ENCODE assay signal across 34 cellular contexts in the genomic region with DNA sequence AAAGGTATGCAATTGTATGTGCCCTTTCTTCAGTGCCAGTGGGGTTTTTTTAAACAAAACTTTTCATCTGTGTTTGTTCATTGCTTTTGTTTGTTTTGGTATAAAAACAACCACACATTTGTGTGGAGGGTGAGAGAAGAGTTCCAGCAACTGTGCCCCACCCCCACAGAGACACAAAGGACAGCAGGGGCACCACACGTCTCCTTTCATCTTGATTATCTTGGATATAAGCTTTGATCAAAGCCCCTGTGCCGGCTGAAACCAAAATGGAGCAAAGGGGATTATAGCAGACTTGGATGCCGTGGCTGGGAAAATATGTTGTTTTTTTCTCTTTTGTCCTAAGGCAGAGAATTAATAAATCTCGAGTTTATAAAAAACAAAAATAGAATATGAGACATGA.
"Had no signal": no experiment of that assay in that cellular context is flagged by ENCODE, and none has a peak within 500 bp of the region (broad histone marks: within the 10 kb centered on the region; RNA-seq: fewer than 3 reads in every experiment).

No MANE protein-coding gene starts in this region.

- H3K4me3 Mint-ChIP-seq: activated CD4-positive, alpha-beta memory T cell treated with anti-CD3 and anti-CD28 coated beads for 36 hours; activated CD4-positive, alpha-beta T cell treated with anti-CD3 and anti-CD28 coated beads, Interleukin-2, amount 10 ng/mL, durations not matched to agents 24 days and 14 days; activated naive CD4-positive, alpha-beta T cell treated with anti-CD3 and anti-CD28 coated beads for 36 hours; activated naive CD8-positive, alpha-beta T cell treated with anti-CD3 and anti-CD28 coated beads, Interleukin-2, amount 10 ng/mL, durations not matched to agents 7 days and 5 days; activated T-helper 1 cell treated with anti-CD3 and anti-CD28 coated beads, Interleukin-12 subunit alpha, Interleukin-12 subunit beta, Interleukin-2, Interleukin-4 antibody, amounts not matched to agents 30 ng/mL and 10 ng/mL and 1 ng/mL, durations not matched to agents 14 hours and 24 hours and 36 hours; nephron; stimulated activated naive B cell treated with anti-CD40 and anti-IgM and Interleukin-4, amounts not matched to agents 10 μg/mL and 1 μg/mL and 100 μg/mL, for 72 hours had no signal

- H3K27ac Mint-ChIP-seq: activated CD4-positive, alpha-beta memory T cell treated with anti-CD3 and anti-CD28 coated beads for 36 hours; activated CD4-positive, alpha-beta T cell treated with anti-CD3 and anti-CD28 coated beads, Interleukin-2, amount 10 ng/mL, durations not matched to agents 24 days and 14 days; activated naive CD4-positive, alpha-beta T cell treated with anti-CD3 and anti-CD28 coated beads for 36 hours; activated naive CD8-positive, alpha-beta T cell treated with anti-CD3 and anti-CD28 coated beads, Interleukin-2, amount 10 ng/mL, durations not matched to agents 7 days and 5 days; activated T-helper 1 cell treated with anti-CD3 and anti-CD28 coated beads, Interleukin-12 subunit alpha, Interleukin-12 subunit beta, Interleukin-2, Interleukin-4 antibody, amounts not matched to agents 30 ng/mL and 10 ng/mL and 1 ng/mL, durations not matched to agents 14 hours and 24 hours and 36 hours; stimulated activated naive B cell treated with anti-CD40 and anti-IgM and Interleukin-4, amounts not matched to agents 10 μg/mL and 1 μg/mL and 100 μg/mL, for 72 hours had no signal

- H3K79me2 ChIP-seq: hepatocyte, parathyroid adenoma had no signal

- H3K4me2 ChIP-seq: hepatocyte had no signal

- H2AFZ ChIP-seq: hepatocyte, parathyroid adenoma had no signal

- H3K9me3 ChIP-seq: ascending aorta, colonic mucosa, gastrocnemius medialis, lower lobe of right lung, psoas muscle, stomach, thyroid gland, upper lobe of left lung, vagina had no signal

- H3K4me3 ChIP-seq: ascending aorta, cardiac muscle cell, colonic mucosa, gastrocnemius medialis, hepatocyte, lower lobe of right lung, psoas muscle, stomach, thyroid gland, upper lobe of left lung, vagina had no signal

- H3K9me3 Mint-ChIP-seq: activated CD4-positive, alpha-beta memory T cell treated with anti-CD3 and anti-CD28 coated beads for 36 hours; activated CD4-positive, alpha-beta T cell treated with anti-CD3 and anti-CD28 coated beads, Interleukin-2, amount 10 ng/mL, durations not matched to agents 24 days and 14 days; activated naive CD4-positive, alpha-beta T cell treated with anti-CD3 and anti-CD28 coated beads for 36 hours; activated naive CD8-positive, alpha-beta T cell treated with anti-CD3 and anti-CD28 coated beads, Interleukin-2, amount 10 ng/mL, durations not matched to agents 7 days and 5 days; activated T-helper 1 cell treated with anti-CD3 and anti-CD28 coated beads, Interleukin-12 subunit alpha, Interleukin-12 subunit beta, Interleukin-2, Interleukin-4 antibody, amounts not matched to agents 30 ng/mL and 10 ng/mL and 1 ng/mL, durations not matched to agents 14 hours and 24 hours and 36 hours; nephron; stimulated activated naive B cell treated with anti-CD40 and anti-IgM and Interleukin-4, amounts not matched to agents 10 μg/mL and 1 μg/mL and 100 μg/mL, for 72 hours had no signal

- H3K27me3 ChIP-seq: ascending aorta, cardiac muscle cell, colonic mucosa, gastrocnemius medialis, hepatocyte, stomach, thyroid gland, upper lobe of left lung, vagina had no signal

- H3K4me1 ChIP-seq: ascending aorta, colonic mucosa, gastrocnemius medialis, lower lobe of right lung, parathyroid adenoma, psoas muscle, stomach, thyroid gland, upper lobe of left lung, vagina had no signal

- DNase-seq: activated CD4-positive, alpha-beta memory T cell treated with anti-CD3 and anti-CD28 coated beads for 36 hours; activated CD4-positive, alpha-beta T cell treated with anti-CD3 and anti-CD28 coated beads, Interleukin-2, amount 10 ng/mL, durations not matched to agents 24 days and 14 days; activated CD8-positive, alpha-beta memory T cell treated with anti-CD3 and anti-CD28 coated beads, Interleukin-2, amount 50 U/mL, for 4 hours; activated effector memory CD4-positive, alpha-beta T cell treated with anti-CD3 and anti-CD28 coated beads, Interleukin-2, amount 50 U/mL, for 16 hours; activated naive CD4-positive, alpha-beta T cell treated with anti-CD3 and anti-CD28 coated beads for 36 hours; activated naive CD8-positive, alpha-beta T cell treated with anti-CD3 and anti-CD28 coated beads, Interleukin-2, amount 10 ng/mL, durations not matched to agents 7 days and 5 days; activated T-cell treated with anti-CD3 and anti-CD28 coated beads, Interleukin-2, amount 50 U/mL, for 1 hour; cerebellar nuclear complex; colonic mucosa; effector CD8-positive, alpha-beta T cell; erythroblast; gastrocnemius medialis; glutamatergic neuron; kidney glomerular epithelial cell; lower lobe of right lung; mesenchymal stem cell; occipital lobe; psoas muscle; stimulated activated CD4-positive, alpha-beta T cell treated with anti-CD3 and anti-CD28 coated beads, Interleukin-15, amount 100 ng/mL, for 24 hours; stimulated activated CD4-positive, alpha-beta T cell treated with anti-CD3 and anti-CD28 coated beads, Interleukin-2, amount 100 ng/mL, for 24 hours; stimulated activated naive B cell treated with anti-CD40 and anti-IgM and Interleukin-4, amounts not matched to agents 10 μg/mL and 1 μg/mL and 100 μg/mL, for 72 hours; stomach; thyroid gland; upper lobe of left lung had no signal

- H3K36me3 ChIP-seq: ascending aorta, cardiac muscle cell, colonic mucosa, gastrocnemius medialis, lower lobe of right lung, stomach, thyroid gland, upper lobe of left lung, vagina had no signal

- H3K9ac ChIP-seq: parathyroid adenoma had no signal

- H3K27ac ChIP-seq: ascending aorta, cardiac muscle cell, colonic mucosa, gastrocnemius medialis, hepatocyte, lower lobe of right lung, parathyroid adenoma, psoas muscle, stomach, thyroid gland, upper lobe of left lung, vagina had no signal

- H3K27me3 Mint-ChIP-seq: activated CD4-positive, alpha-beta memory T cell treated with anti-CD3 and anti-CD28 coated beads for 36 hours; activated naive CD8-positive, alpha-beta T cell treated with anti-CD3 and anti-CD28 coated beads, Interleukin-2, amount 10 ng/mL, durations not matched to agents 7 days and 5 days; stimulated activated naive B cell treated with anti-CD40 and anti-IgM and Interleukin-4, amounts not matched to agents 10 μg/mL and 1 μg/mL and 100 μg/mL, for 72 hours had no signal

- ATAC-seq: activated CD4-positive, CD25-positive, alpha-beta regulatory T cell treated with anti-CD3 and anti-CD28 coated beads, Interleukin-2, amount 50 U/mL, for 24 hours; gastrocnemius medialis; left lobe of liver; lower lobe of right lung; psoas muscle; stimulated activated naive B cell treated with anti-CD40 and anti-IgM and Interleukin-4, amounts not matched to agents 10 μg/mL and 1 μg/mL and 100 μg/mL, for 72 hours had no signal

- H3K36me3 Mint-ChIP-seq: brain had no signal

- H3K4me1 Mint-ChIP-seq: activated CD4-positive, alpha-beta T cell treated with anti-CD3 and anti-CD28 coated beads, Interleukin-2, amount 10 ng/mL, durations not matched to agents 24 days and 14 days; activated naive CD8-positive, alpha-beta T cell treated with anti-CD3 and anti-CD28 coated beads, Interleukin-2, amount 10 ng/mL, durations not matched to agents 7 days and 5 days; stimulated activated naive B cell treated with anti-CD40 and anti-IgM and Interleukin-4, amounts not matched to agents 10 μg/mL and 1 μg/mL and 100 μg/mL, for 72 hours had no signal
